Comparison of ENCODE assay signal across 9 cellular contexts in the genomic region with DNA sequence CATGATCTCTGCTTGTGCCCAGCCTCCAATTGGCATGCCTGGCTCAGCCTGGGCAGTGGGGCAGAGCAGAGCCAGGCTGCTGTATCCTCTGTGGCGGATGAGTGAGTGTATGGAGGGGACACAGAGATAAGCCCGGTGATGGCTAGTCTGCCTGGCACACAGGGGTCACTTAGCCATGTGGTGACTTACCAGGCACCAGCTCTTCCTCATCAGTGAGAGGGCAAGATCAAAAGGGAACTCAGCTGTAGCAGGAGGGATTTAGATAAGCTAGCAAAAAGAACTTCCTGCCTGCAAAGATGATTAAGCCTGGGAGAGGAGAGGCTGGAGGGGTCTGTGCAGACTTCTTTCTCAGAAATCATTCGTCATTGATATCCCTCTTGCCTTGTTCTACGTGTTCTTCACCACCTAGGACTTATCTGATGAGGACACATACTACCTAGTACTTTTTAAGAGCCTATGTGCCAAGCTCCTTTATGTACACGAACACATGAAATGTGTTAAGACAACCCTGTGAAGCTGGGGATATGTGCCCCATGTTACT. TPM values are rescaled to one million over a fixed set of nuclear protein-coding genes. Genes with fewer than 3 reads are reported as not detected.
DNase-seq lines count a peak whose midpoint lies in the region; ATAC-seq and TF ChIP-seq lines count a peak whose summit lies in the region.
"Had no signal": no experiment of that assay in that cellular context is flagged by ENCODE, and none has a peak within 500 bp of the region (broad histone marks: within the 10 kb centered on the region; RNA-seq: fewer than 3 reads in every experiment).

No MANE protein-coding gene starts in this region.

- H3K9me3 ChIP-seq in BLaER1 treated with 17β-estradiol and CSF1 and Interleukin-3, amounts not matched to agents 10 nM and 100 nM (replicated peaks in 1 of 11), result no peaks in the 10 kb centered on the region
- no peaks in the 10 kb centered on the region for H3K9me3 ChIP-seq in prostate gland
- no peaks in the 10 kb centered on the region for H3K9me3 ChIP-seq in hepatocyte (ENCODE audit: low read depth)

- no peak overlapping the region for H2AFZ ChIP-seq in hepatocyte

- H3K27ac ChIP-seq in BLaER1 treated with 17β-estradiol and CSF1 and Interleukin-3, amounts not matched to agents 10 nM and 100 nM, result peak overlapping the region in 8 of 11 experiments; percentile 39 to 94 (median 92); a peak in 15 of 22 replicates
- H3K27ac ChIP-seq in prostate gland (no peak overlapping the region), hepatocyte (no peak overlapping the region)

- peaks cover 1% of the 10 kb centered on the region for H3K27me3 Mint-ChIP-seq in IgD-negative memory B cell
- H3K27me3 Mint-ChIP-seq in activated B cell treated with CpG ODN at 0.5 μM for 24 hours, result no peaks in the 10 kb centered on the region

- peak overlapping the region; percentile 21 to 64 (median 64) for H3K27ac Mint-ChIP-seq in IgD-negative memory B cell
- H3K27ac Mint-ChIP-seq in activated B cell treated with CpG ODN at 0.5 μM for 24 hours, result peak overlapping the region; percentile 35

- CTCF ChIA-PET in activated B cell treated with CpG ODN at 0.5 μM for 24 hours (lab: Charles Lee), result interaction anchor here (1.6 to 9.7 kb wide), 5 partner anchors 10 to 44 kb away, joined by 5 to 53 read pairs (median 9); no protein-coding TSS in a partner anchor

- peak overlapping the region; percentile 92 to 100 (median 99) for H3K4me2 ChIP-seq in BLaER1 treated with 17β-estradiol and CSF1 and Interleukin-3, amounts not matched to agents 10 nM and 100 nM
- no peak overlapping the region for H3K4me2 ChIP-seq in hepatocyte

- POLR2A ChIA-PET in activated B cell treated with CpG ODN at 0.5 μM for 24 hours (lab: Charles Lee), result interaction anchor here (0.8 to 2.1 kb wide), 2 partner anchors 8 to 10 kb away, joined by 3 to 9 read pairs; partner anchors contain the start of gene KIF21B

- 61% methylated on average over 5 of the region's 5 CpGs for WGBS in prostate gland
- 50% methylated on average over 5 of the region's 5 CpGs for WGBS in hepatocyte (ENCODE audit: low lambda C conversion rate, missing lambda C conversion rate)

- H3K36me3 Mint-ChIP-seq in IgD-negative memory B cell (no peaks in the 10 kb centered on the region), activated B cell treated with CpG ODN at 0.5 μM for 24 hours (ENCODE audit: low read depth) (peaks cover 18% of the 10 kb centered on the region)

- peaks cover 43 to 66% (median 57%) of the 10 kb centered on the region in 3 donors for H3K4me1 Mint-ChIP-seq in IgD-negative memory B cell
- peaks cover 83% of the 10 kb centered on the region for H3K4me1 Mint-ChIP-seq in activated B cell treated with CpG ODN at 0.5 μM for 24 hours

- ATAC-seq in activated B cell treated with CpG ODN at 0.5 μM for 24 hours (ENCODE audit: low read depth) (no peak), GM21360 (IDR thresholded peaks at IDR 0.05; ENCODE audit: unreplicated experiment) (no peak)

- TF ChIP-seq CTCF in activated B cell treated with CpG ODN at 0.5 μM for 24 hours (IDR thresholded peaks at IDR 0.05) (no peak), prostate gland (IDR thresholded peaks at IDR 0.05) (no peak), hepatocyte (IDR thresholded peaks at IDR 0.05; ENCODE audit: poor library complexity) (no peak)

- peaks cover 87 to 100% (median 100%) of the 10 kb centered on the region in 10 experiments for H3K4me1 ChIP-seq in BLaER1 treated with 17β-estradiol and CSF1 and Interleukin-3, amounts not matched to agents 10 nM and 100 nM
- H3K4me1 ChIP-seq in prostate gland (replicated peaks) (no peaks in the 10 kb centered on the region), hepatocyte (ENCODE audit: insufficient read depth) (peaks cover 21% of the 10 kb centered on the region)

- H3K9ac ChIP-seq in BLaER1 treated with 17β-estradiol and CSF1 and Interleukin-3, amounts not matched to agents 10 nM and 100 nM, result peak overlapping the region in 10 of 11 experiments; percentile 20 to 95 (median 91); a peak in 17 of 22 replicates

- peaks cover 0 to 20% (median 7%) of the 10 kb centered on the region in 11 experiments; a peak in 11 of 22 replicates for H3K36me3 ChIP-seq in BLaER1 treated with 17β-estradiol and CSF1 and Interleukin-3, amounts not matched to agents 10 nM and 100 nM
- no peaks in the 10 kb centered on the region for H3K36me3 ChIP-seq in prostate gland
- no peaks in the 10 kb centered on the region for H3K36me3 ChIP-seq in hepatocyte (replicated peaks; ENCODE audit: insufficient read depth, low read depth)

- H3K79me2 ChIP-seq in hepatocyte, result no peaks in the 10 kb centered on the region

- H3K27me3 ChIP-seq in BLaER1 treated with 17β-estradiol and CSF1 and Interleukin-3, amounts not matched to agents 10 nM and 100 nM, result no peaks in the 10 kb centered on the region
- H3K27me3 ChIP-seq in prostate gland (replicated peaks; ENCODE audit: insufficient read depth), result no peaks in the 10 kb centered on the region
- H3K27me3 ChIP-seq in hepatocyte, result no peaks in the 10 kb centered on the region

- H3K4me3 Mint-ChIP-seq in IgD-negative memory B cell (peak overlapping the region in 1 of 4 donors; percentile 27), activated B cell treated with CpG ODN at 0.5 μM for 24 hours (no peak overlapping the region)

- intact Hi-C loops in activated B cell treated with CpG ODN at 0.5 μM for 24 hours (cut with micrococcal nuclease) (no loop called here), prostate gland (cut with DNase I) (no loop called here)

- H4K20me1 ChIP-seq in BLaER1 treated with 17β-estradiol and CSF1 and Interleukin-3, amounts not matched to agents 10 nM and 100 nM, result peaks cover 36 to 84% (median 74%) of the 10 kb centered on the region in 11 experiments; a peak in 21 of 22 replicates
- H4K20me1 ChIP-seq in hepatocyte (ENCODE audit: insufficient read depth, poor library complexity, severe bottlenecking), result no peaks in the 10 kb centered on the region

- no peaks in the 10 kb centered on the region for H3K9me2 ChIP-seq in hepatocyte (replicated peaks; ENCODE audit: insufficient read depth)

- H3K4me3 ChIP-seq in BLaER1 treated with 17β-estradiol and CSF1 and Interleukin-3, amounts not matched to agents 10 nM and 100 nM, result no peak overlapping the region; a peak in 1 of 20 replicates
- H3K4me3 ChIP-seq in prostate gland (no peak overlapping the region), hepatocyte (no peak overlapping the region)

- H3K9me3 Mint-ChIP-seq in IgD-negative memory B cell (no peaks in the 10 kb centered on the region), activated B cell treated with CpG ODN at 0.5 μM for 24 hours (no peaks in the 10 kb centered on the region)

- no peak for DNase-seq in activated B cell treated with CpG ODN at 0.5 μM for 24 hours
- peak; percentile 35 for DNase-seq in kidney tubule cell (ENCODE audit: low spot score)
- no peak for DNase-seq in prostate gland (ENCODE audit: low spot score)
- DNase-seq in inferior parietal cortex (ENCODE audit: extremely low spot score), result no peak
- DNase-seq in hepatocyte (ENCODE audit: low spot score), result no peak
- DNase-seq: SHP77 treated with DMSO at 0.1 percent for 48 hours had no signal

- TF ChIP-seq POLR2A in prostate gland (IDR thresholded peaks at IDR 0.05), result no peak

RNA-seq across cellular contexts. Expression of gene KIF21B, which starts 7.9 kb away (rescaled TPM):
- polyA plus RNA-seq in IgD-negative memory B cell, result 5.6 TPM
- total RNA-seq in activated B cell treated with CpG ODN at 0.5 μM for 24 hours, result 28.1 and 31.8 TPM in 2 replicates
- total RNA-seq in prostate gland, result 10 to 100 TPM in 1 of 2 donors, under 1 TPM in 1; 0.46 to 10.5 TPM
- 0.60 and 1.3 TPM in 2 replicates for total RNA-seq in hepatocyte
- polyA plus RNA-seq in hepatocyte, result 0.18 and 0.19 TPM in 2 replicates

Comparison
In these comparisons a context has a peak if more than half of its experiments do, and no peak if none do; other contexts are left out.
1. H3K27ac ChIP-seq: peak in BLaER1 treated with 17β-estradiol and CSF1 and Interleukin-3, amounts not matched to agents 10 nM and 100 nM (8 of 11); none in prostate gland (0 of 2) and hepatocyte (single experiment).